In genomic region chr5:137563301-137563645, GRCh38 we compare ENCODE assay signal across 14 cellular contexts.
A peak's percentile ranks its signal among the peaks of the same experiment; 100 is the strongest.
DNase-seq lines count a peak whose midpoint lies in the region; ATAC-seq, FAIRE-seq and TF ChIP-seq lines count a peak whose summit lies in the region.
"Had no signal": no experiment of that assay in that cellular context is flagged by ENCODE, and none has a peak within 500 bp of the region (broad histone marks: within the 10 kb centered on the region; RNA-seq: fewer than 3 reads in every experiment).

No MANE protein-coding gene starts in this region.

- H3K27ac Mint-ChIP-seq in osteocyte (ENCODE audit: unreplicated experiment): peak overlapping the region; percentile 92
- no peak overlapping the region for H3K27ac Mint-ChIP-seq in activated T-helper 17 cell treated with anti-CD3 and anti-CD28 coated beads, Interleukin-2, amount 50 U/mL, for 72 hours
- H3K27ac Mint-ChIP-seq: activated T-cell treated with anti-CD3 and anti-CD28 coated beads, Interleukin-2, amount 50 U/mL, for 72 hours had no signal

- WGBS in small intestine, 3 donors: 78 to 83% (median 82%) methylated on average over 2 of the region's 2 CpGs

- no peak overlapping the region for H3K4me3 Mint-ChIP-seq in osteocyte (ENCODE audit: unreplicated experiment)
- no peak overlapping the region for H3K4me3 Mint-ChIP-seq in activated T-helper 17 cell treated with anti-CD3 and anti-CD28 coated beads, Interleukin-2, amount 50 U/mL, for 72 hours
- H3K4me3 Mint-ChIP-seq: activated T-cell treated with anti-CD3 and anti-CD28 coated beads, Interleukin-2, amount 50 U/mL, for 72 hours; naive B cell had no signal

- H3K9me3 Mint-ChIP-seq in osteocyte (ENCODE audit: unreplicated experiment): no peaks in the 10 kb centered on the region
- no peaks in the 10 kb centered on the region for H3K9me3 Mint-ChIP-seq in activated T-helper 17 cell treated with anti-CD3 and anti-CD28 coated beads, Interleukin-2, amount 50 U/mL, for 72 hours
- H3K9me3 Mint-ChIP-seq: activated T-cell treated with anti-CD3 and anti-CD28 coated beads, Interleukin-2, amount 50 U/mL, for 72 hours had no signal

- no peaks in the 10 kb centered on the region for H3K9me3 ChIP-seq in small intestine (ENCODE audit: control insufficient read depth, low read depth)
- H3K9me3 ChIP-seq: A549, colonic mucosa, right atrium auricular region had no signal

- H3K4me3 ChIP-seq in small intestine (ENCODE audit: low read depth in 1 of 2, low read length in 2 of 2): no peak overlapping the region
- H3K4me3 ChIP-seq: A549, colonic mucosa, right atrium auricular region had no signal

- TF ChIP-seq CTCF in osteocyte (IDR thresholded peaks at IDR 0.05): no peak

- H3K4me1 ChIP-seq in small intestine (ENCODE audit: control insufficient read depth in 2 of 2, insufficient read depth in 1 of 2, low read depth in 1 of 2, low read length in 1 of 2): no peaks in the 10 kb centered on the region
- H3K4me1 ChIP-seq: A549, colonic mucosa had no signal

- no peaks in the 10 kb centered on the region for H3K27me3 Mint-ChIP-seq in osteocyte (ENCODE audit: unreplicated experiment)
- peaks cover 25% of the 10 kb centered on the region for H3K27me3 Mint-ChIP-seq in activated T-helper 17 cell treated with anti-CD3 and anti-CD28 coated beads, Interleukin-2, amount 50 U/mL, for 72 hours

- peaks cover 80% of the 10 kb centered on the region for H3K4me1 Mint-ChIP-seq in osteocyte (ENCODE audit: unreplicated experiment)
- no peaks in the 10 kb centered on the region for H3K4me1 Mint-ChIP-seq in activated T-helper 17 cell treated with anti-CD3 and anti-CD28 coated beads, Interleukin-2, amount 50 U/mL, for 72 hours

- H3K36me3 ChIP-seq in small intestine (ENCODE audit: control insufficient read depth in 2 of 2, insufficient read depth in 2 of 2, low read length in 2 of 2): no peaks in the 10 kb centered on the region
- H3K36me3 ChIP-seq: colonic mucosa, right atrium auricular region had no signal

- peaks cover 0 to 2% of the 10 kb centered on the region in 2 donors for H3K27me3 ChIP-seq in small intestine (ENCODE audit: control insufficient read depth in 2 of 2, insufficient read depth in 2 of 2, low read length in 2 of 2)
- H3K27me3 ChIP-seq: colonic mucosa, right atrium auricular region had no signal

- H3K36me3 Mint-ChIP-seq in osteocyte (ENCODE audit: unreplicated experiment): no peaks in the 10 kb centered on the region
- no peaks in the 10 kb centered on the region for H3K36me3 Mint-ChIP-seq in activated T-helper 17 cell treated with anti-CD3 and anti-CD28 coated beads, Interleukin-2, amount 50 U/mL, for 72 hours (ENCODE audit: low read depth)
- H3K36me3 Mint-ChIP-seq: naive B cell had no signal

- ATAC-seq in activated T-helper 17 cell treated with anti-CD3 and anti-CD28 coated beads, Interleukin-2, amount 50 U/mL, for 72 hours (replicated peaks): no peak
- ATAC-seq: A549; activated T-cell treated with anti-CD3 and anti-CD28 coated beads, Interleukin-2, amount 50 U/mL, for 72 hours had no signal

- peak; percentile 14 for DNase-seq in NCI-H1436 (lab: John Stamatoyannopoulos, UW)
- no peak for DNase-seq in NCI-H1436 treated with DMSO at 0.1 percent for 48 hours (lab: John Stamatoyannopoulos, UW)
- DNase-seq in NCI-H1105 (lab: John Stamatoyannopoulos, UW): peak; percentile 52
- DNase-seq in cerebellum (ENCODE audit: low spot score): peak; percentile 67
- DNase-seq in osteocyte (ENCODE audit: extremely low spot score, unreplicated experiment): no peak
- DNase-seq in NCI-H2081 treated with DMSO at 0.1 percent for 48 hours (lab: John Stamatoyannopoulos, UW): no peak
- DNase-seq in small intestine: no peak
- DNase-seq: activated T-cell treated with anti-CD3 and anti-CD28 coated beads, Interleukin-2, amount 50 U/mL, for 72 hours; colonic mucosa; naive B cell; stimulated activated CD4-positive, alpha-beta T cell treated with anti-CD3 and anti-CD28 coated beads, Interleukin-2, amount 100 ng/mL, for 24 hours had no signal

- no peak for FAIRE-seq in small intestine (lab: Jason Lieb, UNC)
- FAIRE-seq: A549 had no signal

- H3K27ac ChIP-seq in small intestine (ENCODE audit: low read depth in 1 of 2, low read length in 1 of 2): no peak overlapping the region
- H3K27ac ChIP-seq: A549, colonic mucosa, right atrium auricular region had no signal

Comparison
In these comparisons a context has a peak if more than half of its experiments do, and no peak if none do; other contexts are left out.
1. DNase-seq: peak in NCI-H1436 (single experiment), NCI-H1105 (single experiment) and cerebellum (single experiment); none in NCI-H1436 treated with DMSO at 0.1 percent for 48 hours (single experiment), osteocyte (single experiment), NCI-H2081 treated with DMSO at 0.1 percent for 48 hours (single experiment) and small intestine (single experiment).